In the genomic region with DNA sequence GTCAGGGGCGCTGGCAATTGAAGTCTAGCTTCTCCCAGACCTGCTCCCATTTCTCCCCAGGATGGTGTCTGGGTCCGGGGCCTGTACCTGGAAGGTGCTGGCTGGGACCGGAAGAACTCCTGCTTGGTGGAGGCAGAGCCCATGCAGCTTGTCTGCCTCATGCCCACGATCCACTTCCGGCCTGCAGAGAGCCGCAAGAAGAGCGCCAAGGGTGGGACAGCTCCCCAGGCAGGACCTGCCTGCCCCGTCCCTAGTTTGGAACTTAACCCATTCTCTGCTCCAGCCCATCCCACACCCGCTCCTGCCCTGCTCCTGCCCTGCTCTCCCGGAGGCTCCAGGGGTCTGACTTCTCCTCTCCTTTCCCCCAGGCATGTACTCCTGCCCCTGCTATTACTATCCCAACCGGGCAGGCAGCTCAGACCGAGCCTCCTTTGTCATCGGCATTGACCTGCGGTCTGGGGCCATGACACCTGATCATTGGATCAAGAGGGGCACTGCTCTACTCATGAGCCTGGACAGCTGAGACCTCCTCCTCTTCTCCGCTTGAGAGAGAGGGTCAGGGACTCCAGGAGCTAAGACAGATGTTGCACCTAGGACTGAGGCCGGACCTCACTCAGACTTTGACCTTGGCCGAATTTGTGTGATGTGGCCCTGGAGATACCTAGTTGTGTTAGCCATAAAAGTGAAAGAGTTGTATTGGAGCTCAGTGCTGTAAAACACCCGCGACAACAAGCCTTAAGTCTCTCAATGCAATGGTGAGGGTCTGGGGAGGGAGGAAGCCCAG, we compare ENCODE assay signal across 8 cellular contexts. TPM values are rescaled to one million over a fixed set of nuclear protein-coding genes. Genes with fewer than 3 reads are reported as not detected.
DNase-seq lines count a peak whose midpoint lies in the region; ATAC-seq and TF ChIP-seq lines count a peak whose summit lies in the region.

No MANE protein-coding gene starts in this region.

- H3K36me3 ChIP-seq in body of pancreas (replicated peaks in 1 of 2; ENCODE audit: insufficient read depth in 1 of 2, low read depth in 2 of 2) (no peaks in the 10 kb centered on the region), lung (ENCODE audit: control insufficient read depth in 2 of 2, insufficient read depth in 2 of 2, low read length in 2 of 2) (no peaks in the 10 kb centered on the region), transverse colon (no peaks in the 10 kb centered on the region)

- H3K27me3 ChIP-seq in body of pancreas = no peaks in the 10 kb centered on the region
- H3K27me3 ChIP-seq in lung (ENCODE audit: control insufficient read depth, insufficient read depth) = no peaks in the 10 kb centered on the region
- no peaks in the 10 kb centered on the region for H3K27me3 ChIP-seq in transverse colon

- CTCF ChIA-PET in activated naive CD4-positive, alpha-beta T cell treated with anti-CD3 and anti-CD28 coated beads, Interleukin-2, amount 10 ng/mL, durations not matched to agents 7 days and 5 days (lab: Charles Lee) = interaction anchor here (0.7 to 3.2 kb wide), 12 partner anchors 8 to 226 kb away, joined by 3 to 38 read pairs (median 4); a partner anchor contains a TSS

- H3K27ac ChIP-seq in body of pancreas (peak overlapping the region in 3 of 4 donors; percentile 100), lung (ENCODE audit: low read depth in 1 of 2, low read length in 1 of 2) (peak overlapping the region; percentile 58 to 77), transverse colon (peak overlapping the region; percentile 97 to 99 (median 99))

- no peak for TF ChIP-seq POLR2A in body of pancreas (IDR thresholded peaks at IDR 0.05)
- no peak for TF ChIP-seq POLR2A in transverse colon (IDR thresholded peaks at IDR 0.05)

- H3K27me3 Mint-ChIP-seq in activated naive CD4-positive, alpha-beta T cell treated with anti-CD3 and anti-CD28 coated beads, Interleukin-2, amount 10 ng/mL, durations not matched to agents 7 days and 5 days = peaks cover 47% of the 10 kb centered on the region

- no peak overlapping the region for H3K4me3 ChIP-seq in body of pancreas
- no peak overlapping the region for H3K4me3 ChIP-seq in lung
- H3K4me3 ChIP-seq in transverse colon = peak overlapping the region in 3 of 4 donors; percentile 54 to 79 (median 66)

- intact Hi-C loops in body of pancreas (cut with DNase I) = no loop called here
- intact Hi-C loops in transverse colon (cut with DNase I; ENCODE audit: low total_unique reads) = no loop called here

- WGBS in body of pancreas, 2 donors = 44 to 53% methylated on average over 17 to 19 of the region's 19 CpGs
- WGBS in lung, 2 donors = 49 to 62% methylated on average over 19 of the region's 19 CpGs
- WGBS in transverse colon (ENCODE audit: low coverage in 1 of 2), 2 donors = 48% methylated on average over 18 of the region's 19 CpGs; no CpG with 5 or more reads in 1 of the 2 donors

- no peaks in the 10 kb centered on the region for H3K36me3 Mint-ChIP-seq in activated naive CD4-positive, alpha-beta T cell treated with anti-CD3 and anti-CD28 coated beads, Interleukin-2, amount 10 ng/mL, durations not matched to agents 7 days and 5 days

- H3K4me3 Mint-ChIP-seq in activated naive CD4-positive, alpha-beta T cell treated with anti-CD3 and anti-CD28 coated beads, Interleukin-2, amount 10 ng/mL, durations not matched to agents 7 days and 5 days = peak overlapping the region; percentile 98

- DNase-seq in activated naive CD4-positive, alpha-beta T cell treated with anti-CD3 and anti-CD28 coated beads, Interleukin-2, amount 10 ng/mL, durations not matched to agents 7 days and 5 days = no peak
- DNase-seq in activated naive CD4-positive, alpha-beta T cell (lab: John Stamatoyannopoulos, UW) = no peak
- no peak for DNase-seq in body of pancreas
- DNase-seq in lung (ENCODE audit: low spot score) = no peak
- DNase-seq in transverse colon = no peak
- DNase-seq in COLO668 (lab: John Stamatoyannopoulos, UW; ENCODE audit: unreplicated experiment) = no peak
- no peak for DNase-seq in NCI-H2081 treated with DMSO at 0.1 percent for 48 hours (lab: John Stamatoyannopoulos, UW)

- peaks cover 32% of the 10 kb centered on the region for H3K4me1 Mint-ChIP-seq in activated naive CD4-positive, alpha-beta T cell treated with anti-CD3 and anti-CD28 coated beads, Interleukin-2, amount 10 ng/mL, durations not matched to agents 7 days and 5 days

- H3K9me3 ChIP-seq in body of pancreas (no peaks in the 10 kb centered on the region), lung (ENCODE audit: control insufficient read depth in 2 of 2, insufficient read depth in 1 of 2, low read length in 1 of 2) (no peaks in the 10 kb centered on the region), transverse colon (no peaks in the 10 kb centered on the region)

- in situ Hi-C loops in transverse colon (cut with MboI; ENCODE audit: low pct_ligation_motif_present in 1 of 4, low pct_unique_long_range_greater_than_20kb in 1 of 4, low sequenced_read_pairs in 3 of 4) = no loop called here

- no peak for TF ChIP-seq EP300 in transverse colon (IDR thresholded peaks at IDR 0.05; ENCODE audit: low read depth)

- peak overlapping the region; percentile 40 for H3K27ac Mint-ChIP-seq in activated naive CD4-positive, alpha-beta T cell treated with anti-CD3 and anti-CD28 coated beads, Interleukin-2, amount 10 ng/mL, durations not matched to agents 7 days and 5 days

- TF ChIP-seq CTCF in body of pancreas (IDR thresholded peaks at IDR 0.05) (no peak), lung (IDR thresholded peaks at IDR 0.05; ENCODE audit: control extremely low read depth, extremely low read depth) (no peak), transverse colon (IDR thresholded peaks at IDR 0.05) (no peak)

- ATAC-seq in body of pancreas = no peak
- ATAC-seq in lung (ENCODE audit: insufficient read depth, low FRiP score) = no peak
- ATAC-seq in GM18873 (IDR thresholded peaks at IDR 0.05; ENCODE audit: low FRiP score, unreplicated experiment) = no peak

- H3K4me1 ChIP-seq in body of pancreas = peaks cover 19% of the 10 kb centered on the region
- H3K4me1 ChIP-seq in lung (ENCODE audit: control insufficient read depth in 2 of 2, insufficient read depth in 2 of 2, low read length in 2 of 2) = peaks cover 3 to 7% of the 10 kb centered on the region in 2 donors
- peaks cover 12 to 41% (median 24%) of the 10 kb centered on the region in 4 donors for H3K4me1 ChIP-seq in transverse colon

- no peaks in the 10 kb centered on the region for H3K9me3 Mint-ChIP-seq in activated naive CD4-positive, alpha-beta T cell treated with anti-CD3 and anti-CD28 coated beads, Interleukin-2, amount 10 ng/mL, durations not matched to agents 7 days and 5 days

RNA-seq across cellular contexts. Expression of a gene that starts 0.8 kb away (rescaled TPM):
- total RNA-seq in body of pancreas (10 to 100 TPM in 1 of 2 donors, 1 to 10 TPM in 1; 7.5 to 20.1 TPM), lung (10 to 100 TPM; 21.0 to 52.9 TPM), transverse colon (10 to 100 TPM; 18.3 to 33.7 (median 30.2) TPM)
- 10 to 100 TPM; 30.2 to 38.9 TPM for polyA plus RNA-seq in lung

RNA-seq across cellular contexts. Expression of a gene that starts 21.7 kb away (rescaled TPM):
- total RNA-seq in body of pancreas (10 to 100 TPM in 1 of 2 donors, 1 to 10 TPM in 1; 6.0 to 16.2 TPM), lung (10 to 100 TPM in 1 of 2 donors, 1 to 10 TPM in 1; 6.3 to 11.2 TPM), transverse colon (10 to 100 TPM in 1 of 4 donors, 1 to 10 TPM in 3; 2.4 to 13.1 (median 6.8) TPM)
- 10 to 100 TPM; 11.5 to 19.6 TPM for polyA plus RNA-seq in lung

RNA-seq across cellular contexts. Expression of a gene that starts 24.2 kb away (rescaled TPM):
- 10 to 100 TPM; 25.7 to 50.1 TPM for total RNA-seq in body of pancreas
- 10 to 100 TPM; 58.2 to 85.3 TPM for total RNA-seq in lung
- polyA plus RNA-seq in lung = 100 to 1,000 TPM; 120 to 239 TPM
- 10 to 100 TPM; 59.8 to 95.3 (median 86.5) TPM for total RNA-seq in transverse colon

RNA-seq across cellular contexts. Expression of a gene that starts 24.6 kb away (rescaled TPM):
- total RNA-seq in body of pancreas (10 to 100 TPM in 1 of 2 donors, 1 to 10 TPM in 1; 5.7 to 16.5 TPM), lung (10 to 100 TPM; 17.9 to 21.6 TPM), transverse colon (10 to 100 TPM in 1 of 4 donors, 1 to 10 TPM in 2, not detected in 1; 4.9 to 50.4 (median 9.6) TPM)
- 10 to 100 TPM in 1 of 2 donors, 1 to 10 TPM in 1; 5.5 to 10.1 TPM for polyA plus RNA-seq in lung

RNA-seq across cellular contexts. Expression of a gene that starts 55.4 kb away (rescaled TPM):
- 10 to 100 TPM; 53.7 to 69.9 TPM for total RNA-seq in body of pancreas
- 100 to 1,000 TPM in 1 of 2 donors, 10 to 100 TPM in 1; 83.0 to 112 TPM for total RNA-seq in lung
- 10 to 100 TPM; 60.9 to 69.9 TPM for polyA plus RNA-seq in lung
- total RNA-seq in transverse colon = 10 to 100 TPM; 53.0 to 71.6 (median 62.0) TPM

Comparison
In these comparisons a context has a peak if more than half of its experiments do, and no peak if none do; other contexts are left out.
1. H3K4me3 ChIP-seq: peak in transverse colon (3 of 4); none in body of pancreas (0 of 2) and lung (single experiment).
2. Peak in every context shown above with its lines, with median percentiles within 50 percentile points of each other: H3K27ac ChIP-seq.